Comparison of ENCODE assay signal across 9 cellular contexts in the genomic region with DNA sequence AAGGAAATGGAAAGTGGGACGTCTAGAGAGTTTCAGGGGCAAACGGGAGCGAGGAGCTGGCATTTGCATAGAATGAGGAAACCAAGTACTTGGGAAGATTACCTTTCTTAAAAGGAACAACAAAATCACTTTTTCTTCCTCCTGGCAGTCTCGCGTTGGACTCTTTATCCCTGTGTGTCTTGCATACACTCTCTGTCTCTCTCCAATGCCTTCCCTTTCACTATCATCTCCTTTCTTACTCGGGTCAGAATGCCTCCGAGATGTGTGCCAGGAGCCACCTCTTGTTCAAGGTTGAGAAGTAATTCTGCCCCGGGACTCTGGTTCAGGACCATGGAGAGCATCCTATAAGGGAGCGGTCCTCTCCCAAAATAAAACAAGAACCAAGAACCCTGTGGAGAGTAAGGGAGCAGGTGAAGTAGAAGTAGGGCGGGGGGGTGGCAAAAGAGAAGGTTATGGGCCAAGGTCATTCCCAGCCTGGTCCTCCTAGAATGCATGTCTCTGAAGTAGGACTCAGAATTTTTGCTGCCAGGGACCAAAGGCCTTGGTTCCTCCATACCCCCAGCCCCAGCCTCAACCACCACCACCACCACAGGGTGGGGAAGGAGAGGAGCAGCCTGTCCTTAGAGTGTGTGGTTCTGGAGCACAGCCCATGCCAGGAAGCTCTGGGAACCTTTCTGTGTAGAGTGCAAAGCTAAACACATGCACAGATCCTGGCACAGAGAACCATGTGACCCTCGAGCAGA.
DNase-seq lines count a peak whose midpoint lies in the region; ATAC-seq lines count a peak whose summit lies in the region.
"Had no signal": no experiment of that assay in that cellular context is flagged by ENCODE, and none has a peak within 500 bp of the region (broad histone marks: within the 10 kb centered on the region; RNA-seq: fewer than 3 reads in every experiment).

No MANE protein-coding gene starts in this region.

- no peaks in the 10 kb centered on the region for H3K36me3 Mint-ChIP-seq in stimulated activated memory B cell treated with anti-CD40 and anti-IgM and Interleukin-4, amounts not matched to agents 10 μg/mL and 1 μg/mL and 100 μg/mL, for 72 hours

- H3K4me3 Mint-ChIP-seq in stimulated activated memory B cell treated with anti-CD40 and anti-IgM and Interleukin-4, amounts not matched to agents 10 μg/mL and 1 μg/mL and 100 μg/mL, for 72 hours = no peak overlapping the region

- H3K9me3 Mint-ChIP-seq in stimulated activated memory B cell treated with anti-CD40 and anti-IgM and Interleukin-4, amounts not matched to agents 10 μg/mL and 1 μg/mL and 100 μg/mL, for 72 hours = no peaks in the 10 kb centered on the region

- H3K4me1 Mint-ChIP-seq in stimulated activated memory B cell treated with anti-CD40 and anti-IgM and Interleukin-4, amounts not matched to agents 10 μg/mL and 1 μg/mL and 100 μg/mL, for 72 hours = peaks cover 7% of the 10 kb centered on the region

- peak; percentile 79 for DNase-seq in ELF-1 (ENCODE audit: low read depth, low spot score)
- peak; percentile 49 for DNase-seq in HuH-7.5 (ENCODE audit: low spot score)
- DNase-seq in amniotic epithelial cell (ENCODE audit: low read depth) = peak; percentile 21
- DNase-seq in left lobe of liver (ENCODE audit: low spot score) = no peak
- no peak for DNase-seq in SK-N-DZ (ENCODE audit: low spot score)
- DNase-seq: NCI-H187 treated with DMSO at 0.1 percent for 48 hours had no signal

- peaks cover 68% of the 10 kb centered on the region for H3K27me3 Mint-ChIP-seq in stimulated activated memory B cell treated with anti-CD40 and anti-IgM and Interleukin-4, amounts not matched to agents 10 μg/mL and 1 μg/mL and 100 μg/mL, for 72 hours

- no peak overlapping the region for H3K27ac Mint-ChIP-seq in stimulated activated memory B cell treated with anti-CD40 and anti-IgM and Interleukin-4, amounts not matched to agents 10 μg/mL and 1 μg/mL and 100 μg/mL, for 72 hours

- ATAC-seq in left lobe of liver = peak; percentile 68
- ATAC-seq in HG02798 (IDR thresholded peaks at IDR 0.05; ENCODE audit: poor library complexity, unreplicated experiment) = no peak
- no peak for ATAC-seq in stimulated activated memory B cell treated with anti-CD40 and anti-IgM and Interleukin-4, amounts not matched to agents 10 μg/mL and 1 μg/mL and 100 μg/mL, for 72 hours
- no peak for ATAC-seq in HG02852 (IDR thresholded peaks at IDR 0.05; ENCODE audit: unreplicated experiment)

Comparison
In these comparisons a context has a peak if more than half of its experiments do, and no peak if none do; other contexts are left out.
1. DNase-seq: peak in ELF-1 (single experiment), HuH-7.5 (single experiment) and amniotic epithelial cell (single experiment); none in left lobe of liver (single experiment) and SK-N-DZ (single experiment).